12 cellular contexts compared by ENCODE assay signal in the genomic region with DNA sequence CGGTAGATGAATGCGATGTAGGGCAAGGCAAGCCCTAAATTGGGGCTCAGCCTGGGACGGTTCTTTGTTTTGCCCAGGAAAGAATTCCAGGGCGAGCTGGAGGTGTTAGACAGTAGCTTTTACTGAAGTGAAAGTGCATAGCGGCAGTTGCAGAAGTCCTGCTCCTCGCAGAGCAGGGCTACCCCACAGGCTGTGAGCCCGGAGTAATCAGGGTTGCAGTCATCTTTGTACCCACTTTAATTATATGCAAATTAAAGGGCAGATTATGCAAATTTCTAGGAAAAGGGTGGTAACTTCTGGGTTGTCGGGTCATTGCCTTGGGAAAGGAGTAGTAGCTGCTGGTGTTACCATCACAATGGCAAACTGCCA. TPM values are rescaled to one million over a fixed set of nuclear protein-coding genes. Genes with fewer than 3 reads are reported as not detected.
DNase-seq lines count a peak whose midpoint lies in the region; ATAC-seq and TF ChIP-seq lines count a peak whose summit lies in the region.
"Had no signal": no experiment of that assay in that cellular context is flagged by ENCODE, and none has a peak within 500 bp of the region (broad histone marks: within the 10 kb centered on the region; RNA-seq: fewer than 3 reads in every experiment).

No MANE protein-coding gene starts in this region.

- H2AK5ac ChIP-seq in neuronal stem cell (ENCODE audit: low read depth, low read length) = no peak overlapping the region

- no peaks in the 10 kb centered on the region for H3K9me2 ChIP-seq in OCI-LY1 (ENCODE audit: low read depth, low read length)

- H3K9me3 ChIP-seq in OCI-LY1 (ENCODE audit: low read length) = no peaks in the 10 kb centered on the region
- H3K9me3 ChIP-seq in gastroesophageal sphincter = no peaks in the 10 kb centered on the region
- H3K9me3 ChIP-seq in neuronal stem cell (replicated peaks in 1 of 2; ENCODE audit: control insufficient read depth in 2 of 2, insufficient read depth in 1 of 2, low read depth in 1 of 2, low read length in 2 of 2) = peaks cover 0 to 2% of the 10 kb centered on the region in 2 donors
- H3K9me3 ChIP-seq: body of pancreas had no signal

- H2BK12ac ChIP-seq in neuronal stem cell (ENCODE audit: low read length) = no peak overlapping the region

- H3K4ac ChIP-seq in neuronal stem cell (ENCODE audit: low read length) = no peak overlapping the region

- no peak overlapping the region for H3K14ac ChIP-seq in neuronal stem cell (ENCODE audit: low read length)

- H2AFZ ChIP-seq in OCI-LY1 (ENCODE audit: low read length) (no peak overlapping the region), neuronal stem cell (ENCODE audit: low read length) (no peak overlapping the region)

- H3F3A ChIP-seq in OCI-LY1 (ENCODE audit: insufficient read depth, low read length) = no peaks in the 10 kb centered on the region

- H2BK15ac ChIP-seq in neuronal stem cell (ENCODE audit: low read length) = no peak overlapping the region

- H2BK5ac ChIP-seq in neuronal stem cell (ENCODE audit: low read length) = no peak overlapping the region

- peak; percentile 11 for DNase-seq in Ammon's horn (ENCODE audit: low spot score)
- peak; percentile 79 for DNase-seq in GM12865 (ENCODE audit: low read depth)
- peak; percentile 50 for DNase-seq in germinal center (ENCODE audit: low spot score)
- DNase-seq in COLO829 (ENCODE audit: low spot score) = no peak
- no peak for DNase-seq in neuronal stem cell (ENCODE audit: low spot score)
- DNase-seq: NCI-H69 had no signal

- TF ChIP-seq EP300 in gastroesophageal sphincter (IDR thresholded peaks at IDR 0.05) = no peak

- H3K36me3 ChIP-seq in OCI-LY1 (ENCODE audit: insufficient read depth, low read length) (peaks cover 8% of the 10 kb centered on the region; the same call in 1 of the 2 replicates), gastroesophageal sphincter (no peaks in the 10 kb centered on the region), neuronal stem cell (replicated peaks in 1 of 2; ENCODE audit: control insufficient read depth in 2 of 2, insufficient read depth in 2 of 2, low read length in 2 of 2) (no peaks in the 10 kb centered on the region)

- peak overlapping the region; percentile 49 for H3K9ac ChIP-seq in OCI-LY1 (ENCODE audit: low read length)
- H3K9ac ChIP-seq in neuronal stem cell (ENCODE audit: low read depth, low read length, poor library complexity) = no peak overlapping the region

- peaks cover 32% of the 10 kb centered on the region for H3K79me2 ChIP-seq in OCI-LY1 (ENCODE audit: insufficient read depth, low read length)

- H3K27ac ChIP-seq in OCI-LY1 (ENCODE audit: low read depth, low read length, poor library complexity, severe bottlenecking) (peak overlapping the region; percentile 99), gastroesophageal sphincter (no peak overlapping the region), neuronal stem cell (replicated peaks; ENCODE audit: low read length) (no peak overlapping the region)
- H3K27ac ChIP-seq: VCaP had no signal

- no peak overlapping the region for H3K18ac ChIP-seq in neuronal stem cell (ENCODE audit: low read length)

- H3K4me1 ChIP-seq in OCI-LY1 (ENCODE audit: insufficient read depth, low read length, severe bottlenecking) (peaks cover 44% of the 10 kb centered on the region), gastroesophageal sphincter (peaks cover 0 to 7% (median 3%) of the 10 kb centered on the region in 3 donors), neuronal stem cell (ENCODE audit: control insufficient read depth in 2 of 2, insufficient read depth in 1 of 2, low read depth in 1 of 2, low read length in 2 of 2) (peaks cover 0 to 2% of the 10 kb centered on the region in 2 donors)

- WGBS in gastroesophageal sphincter (ENCODE audit: low coverage in 1 of 2), 2 donors = 67 to 83% methylated on average over 2 to 6 of the region's 8 CpGs
- no CpG with 5 or more reads among the region's 8 CpGs for WGBS in neuronal stem cell (ENCODE audit: extremely low coverage in 2 of 2, insufficient read length in 2 of 2, insufficient replicate concordance in 1 of 2), 2 donors

- no peak overlapping the region for H4K8ac ChIP-seq in neuronal stem cell (ENCODE audit: low read depth, low read length)

- H3K27me3 ChIP-seq in OCI-LY1 (ENCODE audit: insufficient read depth, low read length) = no peaks in the 10 kb centered on the region
- H3K27me3 ChIP-seq in gastroesophageal sphincter = peaks cover 77% of the 10 kb centered on the region
- no peaks in the 10 kb centered on the region for H3K27me3 ChIP-seq in neuronal stem cell (ENCODE audit: control insufficient read depth in 3 of 3, insufficient read depth in 3 of 3, low read depth in 1 of 3, low read length in 3 of 3)
- H3K27me3 ChIP-seq: body of pancreas had no signal

- H3K4me3 ChIP-seq in GM12865 (ENCODE audit: low read depth, low read length) = peak overlapping the region; percentile 52
- peak overlapping the region; percentile 47 for H3K4me3 ChIP-seq in OCI-LY1 (ENCODE audit: low read depth, low read length, poor library complexity, severe bottlenecking)
- H3K4me3 ChIP-seq in gastroesophageal sphincter = no peak overlapping the region
- H3K4me3 ChIP-seq in neuronal stem cell (ENCODE audit: low read length in 2 of 2) = no peak overlapping the region
- H3K4me3 ChIP-seq: body of pancreas had no signal

- no peaks in the 10 kb centered on the region for H4K20me1 ChIP-seq in OCI-LY1 (ENCODE audit: insufficient read depth, low read length)

- H4K91ac ChIP-seq in neuronal stem cell (ENCODE audit: low read depth, low read length, poor library complexity) = no peak overlapping the region

- ATAC-seq in SK-N-SH treated with all-trans-retinoic acid at 6 μM for 48 hours = no peak
- ATAC-seq in gastroesophageal sphincter = no peak
- ATAC-seq: body of pancreas had no signal

- H3K4me2 ChIP-seq in OCI-LY1 (ENCODE audit: low read length) (peak overlapping the region; percentile 59), neuronal stem cell (ENCODE audit: insufficient read depth, low read length, poor library complexity, severe bottlenecking) (no peak overlapping the region)

- no peaks in the 10 kb centered on the region for H3K79me1 ChIP-seq in neuronal stem cell (ENCODE audit: low read depth, low read length)

- TF ChIP-seq POLR2A in gastroesophageal sphincter (IDR thresholded peaks at IDR 0.05) = no peak

- TF ChIP-seq CTCF in GM12865 (IDR thresholded peaks at IDR 0.05; ENCODE audit: insufficient read depth, low read depth, low read length, missing control alignments) (no peak), OCI-LY1 (IDR thresholded peaks at IDR 0.05; ENCODE audit: low read length) (no peak), gastroesophageal sphincter (IDR thresholded peaks at IDR 0.05) (no peak)

- no peak overlapping the region for H3K23ac ChIP-seq in neuronal stem cell (ENCODE audit: low read depth, low read length, poor library complexity)

- no peak overlapping the region for H2BK120ac ChIP-seq in neuronal stem cell (ENCODE audit: low read depth, low read length)

TF ChIP-seq in SK-N-SH treated with all-trans-retinoic acid at 6 μM for 48 hours, 23 proteins besides CTCF, POLR2A, EP300 and RAD21 (continues in another document):
- TF ChIP-seq BACH2 (CRISPR knock-in tag; IDR thresholded peaks at IDR 0.05; ENCODE audit: borderline replicate concordance) (no peak), ZNF70 (CRISPR knock-in tag; IDR thresholded peaks at IDR 0.05) (no peak), ZNF8 (CRISPR knock-in tag; IDR thresholded peaks at IDR 0.05) (no peak), RARB (CRISPR knock-in tag; IDR thresholded peaks at IDR 0.05) (no peak), OSR1 (CRISPR knock-in tag; IDR thresholded peaks at IDR 0.05) (no peak), ISL1 (CRISPR knock-in tag; IDR thresholded peaks at IDR 0.05) (no peak)
- TF ChIP-seq, protein P1, sequence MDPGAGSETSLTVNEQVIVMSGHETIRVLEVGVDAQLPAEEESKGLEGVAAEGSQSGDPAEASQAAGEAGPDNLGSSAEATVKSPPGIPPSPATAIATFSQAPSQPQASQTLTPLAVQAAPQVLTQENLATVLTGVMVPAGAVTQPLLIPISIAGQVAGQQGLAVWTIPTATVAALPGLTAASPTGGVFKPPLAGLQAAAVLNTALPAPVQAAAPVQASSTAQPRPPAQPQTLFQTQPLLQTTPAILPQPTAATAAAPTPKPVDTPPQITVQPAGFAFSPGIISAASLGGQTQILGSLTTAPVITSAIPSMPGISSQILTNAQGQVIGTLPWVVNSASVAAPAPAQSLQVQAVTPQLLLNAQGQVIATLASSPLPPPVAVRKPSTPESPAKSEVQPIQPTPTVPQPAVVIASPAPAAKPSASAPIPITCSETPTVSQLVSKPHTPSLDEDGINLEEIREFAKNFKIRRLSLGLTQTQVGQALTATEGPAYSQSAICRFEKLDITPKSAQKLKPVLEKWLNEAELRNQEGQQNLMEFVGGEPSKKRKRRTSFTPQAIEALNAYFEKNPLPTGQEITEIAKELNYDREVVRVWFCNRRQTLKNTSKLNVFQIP (CRISPR knock-in tag; IDR thresholded peaks at IDR 0.05; ENCODE audit: borderline replicate concordance, low read depth) = no peak
- TF ChIP-seq, protein P2, sequence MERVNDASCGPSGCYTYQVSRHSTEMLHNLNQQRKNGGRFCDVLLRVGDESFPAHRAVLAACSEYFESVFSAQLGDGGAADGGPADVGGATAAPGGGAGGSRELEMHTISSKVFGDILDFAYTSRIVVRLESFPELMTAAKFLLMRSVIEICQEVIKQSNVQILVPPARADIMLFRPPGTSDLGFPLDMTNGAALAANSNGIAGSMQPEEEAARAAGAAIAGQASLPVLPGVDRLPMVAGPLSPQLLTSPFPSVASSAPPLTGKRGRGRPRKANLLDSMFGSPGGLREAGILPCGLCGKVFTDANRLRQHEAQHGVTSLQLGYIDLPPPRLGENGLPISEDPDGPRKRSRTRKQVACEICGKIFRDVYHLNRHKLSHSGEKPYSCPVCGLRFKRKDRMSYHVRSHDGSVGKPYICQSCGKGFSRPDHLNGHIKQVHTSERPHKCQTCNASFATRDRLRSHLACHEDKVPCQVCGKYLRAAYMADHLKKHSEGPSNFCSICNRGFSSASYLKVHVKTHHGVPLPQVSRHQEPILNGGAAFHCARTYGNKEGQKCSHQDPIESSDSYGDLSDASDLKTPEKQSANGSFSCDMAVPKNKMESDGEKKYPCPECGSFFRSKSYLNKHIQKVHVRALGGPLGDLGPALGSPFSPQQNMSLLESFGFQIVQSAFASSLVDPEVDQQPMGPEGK (CRISPR knock-in tag; IDR thresholded peaks at IDR 0.05; ENCODE audit: borderline replicate concordance) = no peak

RNA-seq across cellular contexts. Expression of a gene that starts 30.5 kb away (rescaled TPM):
- 1 to 10 TPM; 2.3 to 7.8 (median 5.7) TPM for total RNA-seq in gastroesophageal sphincter
- polyA plus RNA-seq in neuronal stem cell (2013, experiment 1 of 2) = 0.06 TPM
- polyA plus RNA-seq in neuronal stem cell (2013, experiment 2 of 2) = 0.04 TPM
- total RNA-seq: fibroblast of lung had no signal
- polyA plus RNA-seq: fibroblast of lung had no signal

RNA-seq across cellular contexts. Expression of a gene that starts 35.8 kb away (rescaled TPM):
- total RNA-seq in gastroesophageal sphincter = 1 to 10 TPM in 2 of 4 donors, under 1 TPM in 1, not detected in 1; 0.78 to 5.8 (median 1.7) TPM
- 0.18 TPM for polyA plus RNA-seq in neuronal stem cell (2013, experiment 1 of 2)
- polyA plus RNA-seq in neuronal stem cell (2013, experiment 2 of 2) = 0.14 TPM
- total RNA-seq: fibroblast of lung had no signal
- polyA plus RNA-seq: fibroblast of lung had no signal

Comparison
In these comparisons a context has a peak if more than half of its experiments do, and no peak if none do; other contexts are left out.
1. DNase-seq: peak in Ammon's horn (single experiment), GM12865 (single experiment) and germinal center (single experiment); none in COLO829 (single experiment) and neuronal stem cell (single experiment).
2. H3K4me3 ChIP-seq: peak in GM12865 (single experiment) and OCI-LY1 (single experiment); none in gastroesophageal sphincter (0 of 2) and neuronal stem cell (0 of 2).